Comparison of ENCODE assay signal across 18 cellular contexts in genomic region chr4:100367451-100367850, GRCh38.
"Had no signal": no experiment of that assay in that cellular context is flagged by ENCODE, and none has a peak within 500 bp of the region (broad histone marks: within the 10 kb centered on the region; RNA-seq: fewer than 3 reads in every experiment).

No MANE protein-coding gene starts in this region.

- H3K27me3 ChIP-seq: sigmoid colon, suprapubic skin, upper lobe of left lung had no signal

- ATAC-seq: activated CD4-positive, CD25-positive, alpha-beta regulatory T cell treated with anti-CD3 and anti-CD28 coated beads, Interleukin-2, amount 50 U/mL, for 24 hours; left colon; mucosa of descending colon; natural killer cell; psoas muscle; stimulated activated naive CD8-positive, alpha-beta T cell treated with anti-CD3 and anti-CD28 coated beads, Interleukin-15, Interleukin-2, amounts not matched to agents 100 U/mL and 50 U/mL, for 24 hours; T-helper 17 cell had no signal

- H3K27ac ChIP-seq: psoas muscle, sigmoid colon, suprapubic skin, upper lobe of left lung had no signal

- H3K9me3 ChIP-seq: mucosa of descending colon, psoas muscle, sigmoid colon, suprapubic skin, upper lobe of left lung had no signal

- H3K36me3 ChIP-seq: sigmoid colon, suprapubic skin, upper lobe of left lung had no signal

- H3K4me3 ChIP-seq: mucosa of descending colon, psoas muscle, sigmoid colon, suprapubic skin, upper lobe of left lung had no signal

- DNase-seq: activated gamma-delta T cell; activated T-cell treated with anti-CD3 and anti-CD28 coated beads, Interleukin-2, amount 50 U/mL, for 24 hours; aorta; immature natural killer cell; left colon; mammary epithelial cell; mucosa of descending colon; natural killer cell; nucleus accumbens; psoas muscle; sigmoid colon; stimulated activated CD4-positive, alpha-beta T cell treated with anti-CD3 and anti-CD28 coated beads, Interleukin-4, amount 100 ng/mL, for 1 hour; stimulated activated CD8-positive, alpha-beta memory T cell treated with anti-CD3 and anti-CD28 coated beads, Interleukin-4, amount 100 ng/mL, for 48 hours; stimulated activated naive CD8-positive, alpha-beta T cell treated with anti-CD3 and anti-CD28 coated beads, Interleukin-15, Interleukin-2, amounts not matched to agents 100 U/mL and 50 U/mL, for 24 hours; T-helper 17 cell; upper lobe of left lung had no signal

- H3K4me1 ChIP-seq: psoas muscle, sigmoid colon, suprapubic skin, upper lobe of left lung had no signal
